Comparison of ENCODE assay signal across 9 cellular contexts in genomic region chr2:19989342-19989680, GRCh38.
DNase-seq lines count a peak whose midpoint lies in the region; ATAC-seq, FAIRE-seq and TF ChIP-seq lines count a peak whose summit lies in the region.
"Had no signal": no experiment of that assay in that cellular context is flagged by ENCODE, and none has a peak within 500 bp of the region (broad histone marks: within the 10 kb centered on the region; RNA-seq: fewer than 3 reads in every experiment).

No MANE protein-coding gene starts in this region.

- peak; percentile 33 for FAIRE-seq in GM19239 (lab: Jason Lieb, UNC)
- FAIRE-seq: colon had no signal

- H3K27ac ChIP-seq in SK-N-MC = no peak overlapping the region

- TF ChIP-seq CTCF in fibroblast of pulmonary artery (IDR thresholded peaks at IDR 0.05; ENCODE audit: low read length, missing control alignments) (no peak), retinal pigment epithelial cell (conservative IDR thresholded peaks at IDR 0.05; ENCODE audit: low read depth, low read length) (no peak)

- no peak for ATAC-seq in GM21390 (IDR thresholded peaks at IDR 0.05; ENCODE audit: unreplicated experiment)

- peaks cover 15% of the 10 kb centered on the region for H3K36me3 ChIP-seq in SK-N-MC (ENCODE audit: insufficient read depth, low read length)

- DNase-seq in GM19239 (ENCODE audit: insufficient read length, low spot score) (no peak), SK-N-MC (ENCODE audit: low read depth, low spot score) (no peak), fibroblast of pulmonary artery (ENCODE audit: low read depth) (no peak), retinal pigment epithelial cell (ENCODE audit: low read depth) (no peak), NCI-H2171 treated with DMSO at 0.1 percent for 48 hours (lab: John Stamatoyannopoulos, UW) (no peak), activated gamma-delta T cell (lab: John Stamatoyannopoulos, UW) (no peak), DMS53 (lab: John Stamatoyannopoulos, UW) (no peak)

- H3K9me3 ChIP-seq in SK-N-MC (ENCODE audit: low read depth, low read length) = no peaks in the 10 kb centered on the region

- H3K4me3 ChIP-seq in SK-N-MC (peak overlapping the region; percentile 98), fibroblast of pulmonary artery (replicated peaks; ENCODE audit: low read depth, low read length) (peak overlapping the region; percentile 97), retinal pigment epithelial cell (ENCODE audit: low read length) (peak overlapping the region; percentile 93)

- H3K9ac ChIP-seq in SK-N-MC (ENCODE audit: insufficient read length) = peak overlapping the region; percentile 69
